In the genomic region with DNA sequence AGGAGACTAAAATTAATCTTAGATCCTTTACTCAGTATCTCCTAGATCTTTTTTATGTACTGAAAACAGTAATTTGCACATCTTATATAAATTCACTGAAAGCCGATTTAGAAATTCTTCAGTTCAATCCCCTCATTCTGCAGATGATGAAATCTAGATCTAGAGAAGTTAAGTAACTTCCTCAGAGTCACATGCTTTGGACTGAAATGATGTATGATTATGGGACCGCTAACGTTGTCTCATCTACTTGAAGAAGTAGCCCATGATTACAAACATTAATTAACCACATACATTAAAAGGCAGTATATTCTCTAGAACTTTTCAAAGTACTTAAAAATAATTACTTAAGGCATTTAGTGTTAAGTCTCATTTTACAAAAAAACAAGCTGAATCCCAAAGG, we compare ENCODE assay signal across 8 cellular contexts. TPM values are rescaled to one million over a fixed set of nuclear protein-coding genes. Genes with fewer than 3 reads are reported as not detected.
A peak's percentile ranks its signal among the peaks of the same experiment; 100 is the strongest.
DNase-seq lines count a peak whose midpoint lies in the region; ATAC-seq and TF ChIP-seq lines count a peak whose summit lies in the region.

No MANE protein-coding gene starts in this region.

- H3K4me3 Mint-ChIP-seq in dendritic cell treated with granulocyte-macrophage colony-stimulating factor and Interleukin-4, amounts not matched to agents 40 ng/mL and 50 ng/mL, for 4 days: peak overlapping the region; percentile 69
- no peak overlapping the region for H3K4me3 Mint-ChIP-seq in osteocyte (ENCODE audit: unreplicated experiment)

- H3K79me2 ChIP-seq in DND-41 (ENCODE audit: insufficient read depth, low read length) (peaks cover 100% of the 10 kb centered on the region), OCI-LY7 (ENCODE audit: insufficient read depth, low read depth, low read length) (peaks cover 100% of the 10 kb centered on the region)

- no peaks in the 10 kb centered on the region for H3K27me3 ChIP-seq in DND-41 (ENCODE audit: insufficient read depth, low read length, poor library complexity)

- H3K36me3 ChIP-seq in DND-41 (ENCODE audit: insufficient read depth, low read length) (peaks cover 39% of the 10 kb centered on the region), OCI-LY7 (ENCODE audit: insufficient read depth, low read length) (peaks cover 65% of the 10 kb centered on the region)

- intact Hi-C loops in OCI-LY7 (cut with micrococcal nuclease; ENCODE audit: unreplicated experiment): loop anchor here (2.0 to 5.0 kb wide), 2 partner anchors 49 to 73 kb away; no protein-coding TSS in a partner anchor
- intact Hi-C loops in dendritic cell treated with granulocyte-macrophage colony-stimulating factor and Interleukin-4, amounts not matched to agents 40 ng/mL and 50 ng/mL, for 4 days (cut with micrococcal nuclease): loop anchor here (2.0 to 5.0 kb wide), 3 partner anchors 15 to 81 kb away; a partner anchor contains a TSS

- peak overlapping the region; percentile 73 for H3K9ac ChIP-seq in DND-41 (ENCODE audit: low read depth, low read length)

- DNase-seq in DND-41 (no peak), OCI-LY7 (ENCODE audit: low spot score) (peak; percentile 58), osteocyte (ENCODE audit: extremely low spot score, unreplicated experiment) (no peak), HT-29 (ENCODE audit: low spot score) (no peak), foreskin melanocyte (no peak), DMS114 treated with DMSO at 0.1 percent for 48 hours (lab: John Stamatoyannopoulos, UW; ENCODE audit: unreplicated experiment) (no peak)

- no peaks in the 10 kb centered on the region for H3K27me3 Mint-ChIP-seq in dendritic cell treated with granulocyte-macrophage colony-stimulating factor and Interleukin-4, amounts not matched to agents 40 ng/mL and 50 ng/mL, for 4 days
- H3K27me3 Mint-ChIP-seq in osteocyte (ENCODE audit: unreplicated experiment): no peaks in the 10 kb centered on the region

- peak overlapping the region; percentile 89 for H3K27ac Mint-ChIP-seq in dendritic cell treated with granulocyte-macrophage colony-stimulating factor and Interleukin-4, amounts not matched to agents 40 ng/mL and 50 ng/mL, for 4 days
- peak overlapping the region; percentile 80 for H3K27ac Mint-ChIP-seq in osteocyte (ENCODE audit: unreplicated experiment)

- ATAC-seq in DND-41 (ENCODE audit: insufficient read depth, low read depth): peak; percentile 33; the same call in 1 of the 3 replicates
- ATAC-seq in GM19467 (IDR thresholded peaks at IDR 0.05; ENCODE audit: unreplicated experiment): no peak

- H2AFZ ChIP-seq in DND-41 (ENCODE audit: low read depth, low read length) (no peak overlapping the region), OCI-LY7 (ENCODE audit: low read length) (no peak overlapping the region)

- no peaks in the 10 kb centered on the region for H3K9me2 ChIP-seq in OCI-LY7 (ENCODE audit: insufficient read depth, low read length)

- H3K9me3 ChIP-seq in DND-41 (ENCODE audit: insufficient read depth, low read length, severe bottlenecking) (no peaks in the 10 kb centered on the region), OCI-LY7 (ENCODE audit: low read length) (no peaks in the 10 kb centered on the region)

- no peaks in the 10 kb centered on the region for H3K9me3 Mint-ChIP-seq in dendritic cell treated with granulocyte-macrophage colony-stimulating factor and Interleukin-4, amounts not matched to agents 40 ng/mL and 50 ng/mL, for 4 days
- H3K9me3 Mint-ChIP-seq in osteocyte (ENCODE audit: unreplicated experiment): no peaks in the 10 kb centered on the region

- POLR2A ChIA-PET in OCI-LY7 (lab: Charles Lee): interaction anchor here (0.7 to 5.6 kb wide), 14 partner anchors 9 to 78 kb away, joined by 3 to 86 read pairs (median 6); a partner anchor contains a TSS

- BruUV-seq in OCI-LY7 (replicated peaks; lab: Mats Ljungman, UMichigan): no TSS peak

- H3K27ac ChIP-seq in DND-41 (ENCODE audit: low read length) (peak overlapping the region; percentile 94), OCI-LY7 (ENCODE audit: low read depth, low read length, poor library complexity, severe bottlenecking) (peak overlapping the region; percentile 89)

- CTCF ChIA-PET in OCI-LY7 (lab: Charles Lee; ENCODE audit: unreplicated experiment): no interaction called here

- H3K4me1 ChIP-seq in DND-41 (ENCODE audit: insufficient read depth, low read length) (peaks cover 96% of the 10 kb centered on the region), OCI-LY7 (ENCODE audit: insufficient read depth, low read length, poor library complexity, severe bottlenecking) (peaks cover 51% of the 10 kb centered on the region)

- H3K4me2 ChIP-seq in DND-41 (ENCODE audit: insufficient read depth, low read length) (peak overlapping the region; percentile 75), OCI-LY7 (ENCODE audit: low read length) (peak overlapping the region; percentile 94)

- H4K20me1 ChIP-seq in DND-41 (ENCODE audit: insufficient read depth, low read length) (peaks cover 26% of the 10 kb centered on the region), OCI-LY7 (ENCODE audit: insufficient read depth, low read length) (peaks cover 69% of the 10 kb centered on the region)

- TF ChIP-seq CTCF in DND-41 (IDR thresholded peaks at IDR 0.05; ENCODE audit: borderline replicate concordance, extremely low read depth, low read length, poor library complexity, severe bottlenecking) (no peak), OCI-LY7 (conservative IDR thresholded peaks at IDR 0.05; ENCODE audit: low read length) (no peak), osteocyte (IDR thresholded peaks at IDR 0.05) (no peak)

- H3K4me3 ChIP-seq in DND-41 (ENCODE audit: low read depth in 1 of 2, low read length in 2 of 2) (peak overlapping the region; percentile 44 to 64), OCI-LY7 (ENCODE audit: low read depth, low read length, poor library complexity, severe bottlenecking) (peak overlapping the region; percentile 85)

- peaks cover 37% of the 10 kb centered on the region for H3K36me3 Mint-ChIP-seq in dendritic cell treated with granulocyte-macrophage colony-stimulating factor and Interleukin-4, amounts not matched to agents 40 ng/mL and 50 ng/mL, for 4 days (ENCODE audit: low read depth)
- H3K36me3 Mint-ChIP-seq in osteocyte (ENCODE audit: unreplicated experiment): peaks cover 4% of the 10 kb centered on the region

- H3K4me1 Mint-ChIP-seq in dendritic cell treated with granulocyte-macrophage colony-stimulating factor and Interleukin-4, amounts not matched to agents 40 ng/mL and 50 ng/mL, for 4 days (ENCODE audit: low read depth): peaks cover 68% of the 10 kb centered on the region
- H3K4me1 Mint-ChIP-seq in osteocyte (ENCODE audit: unreplicated experiment): peaks cover 46% of the 10 kb centered on the region

RNA-seq across cellular contexts. Expression of a gene that starts 37.8 kb away (rescaled TPM):
- total RNA-seq in OCI-LY7 (2014; rRNA removed; shearing (Covaris generic)): 106 and 111 TPM in 2 replicates
- total RNA-seq in OCI-LY7 (2022): 248 and 276 TPM in 2 replicates
- 52.6 and 56.8 TPM in 2 replicates for total RNA-seq in osteocyte
- total RNA-seq in HT-29 (2014; rRNA removed; shearing (Covaris generic)): 41.9 and 46.5 TPM in 2 replicates
